In the genomic region with DNA sequence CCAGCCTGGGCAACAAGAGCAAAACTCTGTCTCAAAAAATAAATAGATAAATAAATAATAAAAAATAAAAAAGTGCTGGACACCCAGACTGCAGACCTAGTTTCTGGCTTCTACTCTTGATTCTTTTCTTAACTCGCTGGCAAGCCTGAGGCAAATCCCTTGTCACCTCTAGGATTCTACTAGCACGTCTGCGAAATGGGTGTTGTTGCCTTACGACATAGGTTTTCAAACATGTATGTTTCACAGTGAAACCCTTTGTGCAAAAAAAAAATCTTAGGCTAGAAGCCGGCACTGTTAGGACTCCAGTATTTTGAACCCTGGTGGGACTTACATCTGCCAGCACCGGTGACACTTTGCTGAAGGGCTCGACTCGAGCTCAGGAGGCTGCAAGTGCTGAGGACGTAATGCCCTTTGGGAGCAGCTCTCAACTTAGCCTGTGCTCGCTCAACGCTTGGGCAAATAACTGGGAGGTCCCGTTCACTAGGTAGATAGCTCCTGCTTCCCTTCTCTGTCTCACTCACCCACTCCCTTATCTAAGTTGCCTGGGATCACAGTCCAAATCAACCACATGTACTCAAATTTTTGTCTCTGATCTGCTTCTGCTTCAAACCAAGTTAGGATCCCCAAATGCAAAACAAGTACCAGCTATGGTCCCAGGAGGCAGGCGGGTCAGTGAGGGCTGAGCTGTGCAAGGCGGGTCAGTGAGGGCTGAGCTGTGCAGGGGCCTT, we compare ENCODE assay signal across 1 cellular context.
A peak's percentile ranks its signal among the peaks of the same experiment; 100 is the strongest.
TF ChIP-seq lines count a peak whose summit lies in the region.

No MANE protein-coding gene starts in this region.

TF ChIP-seq in HepG2, 621 proteins besides CTCF, POLR2A, EP300 and RAD21 (continued from another document and continues in another):
- TF ChIP-seq, protein P1, sequence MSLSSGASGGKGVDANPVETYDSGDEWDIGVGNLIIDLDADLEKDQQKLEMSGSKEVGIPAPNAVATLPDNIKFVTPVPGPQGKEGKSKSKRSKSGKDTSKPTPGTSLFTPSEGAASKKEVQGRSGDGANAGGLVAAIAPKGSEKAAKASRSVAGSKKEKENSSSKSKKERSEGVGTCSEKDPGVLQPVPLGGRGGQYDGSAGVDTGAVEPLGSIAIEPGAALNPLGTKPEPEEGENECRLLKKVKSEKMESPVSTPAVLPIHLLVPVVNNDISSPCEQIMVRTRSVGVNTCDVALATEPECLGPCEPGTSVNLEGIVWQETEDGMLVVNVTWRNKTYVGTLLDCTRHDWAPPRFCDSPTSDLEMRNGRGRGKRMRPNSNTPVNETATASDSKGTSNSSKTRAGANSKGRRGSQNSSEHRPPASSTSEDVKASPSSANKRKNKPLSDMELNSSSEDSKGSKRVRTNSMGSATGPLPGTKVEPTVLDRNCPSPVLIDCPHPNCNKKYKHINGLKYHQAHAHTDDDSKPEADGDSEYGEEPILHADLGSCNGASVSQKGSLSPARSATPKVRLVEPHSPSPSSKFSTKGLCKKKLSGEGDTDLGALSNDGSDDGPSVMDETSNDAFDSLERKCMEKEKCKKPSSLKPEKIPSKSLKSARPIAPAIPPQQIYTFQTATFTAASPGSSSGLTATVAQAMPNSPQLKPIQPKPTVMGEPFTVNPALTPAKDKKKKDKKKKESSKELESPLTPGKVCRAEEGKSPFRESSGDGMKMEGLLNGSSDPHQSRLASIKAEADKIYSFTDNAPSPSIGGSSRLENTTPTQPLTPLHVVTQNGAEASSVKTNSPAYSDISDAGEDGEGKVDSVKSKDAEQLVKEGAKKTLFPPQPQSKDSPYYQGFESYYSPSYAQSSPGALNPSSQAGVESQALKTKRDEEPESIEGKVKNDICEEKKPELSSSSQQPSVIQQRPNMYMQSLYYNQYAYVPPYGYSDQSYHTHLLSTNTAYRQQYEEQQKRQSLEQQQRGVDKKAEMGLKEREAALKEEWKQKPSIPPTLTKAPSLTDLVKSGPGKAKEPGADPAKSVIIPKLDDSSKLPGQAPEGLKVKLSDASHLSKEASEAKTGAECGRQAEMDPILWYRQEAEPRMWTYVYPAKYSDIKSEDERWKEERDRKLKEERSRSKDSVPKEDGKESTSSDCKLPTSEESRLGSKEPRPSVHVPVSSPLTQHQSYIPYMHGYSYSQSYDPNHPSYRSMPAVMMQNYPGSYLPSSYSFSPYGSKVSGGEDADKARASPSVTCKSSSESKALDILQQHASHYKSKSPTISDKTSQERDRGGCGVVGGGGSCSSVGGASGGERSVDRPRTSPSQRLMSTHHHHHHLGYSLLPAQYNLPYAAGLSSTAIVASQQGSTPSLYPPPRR (CRISPR knock-in tag; IDR thresholded peaks at IDR 0.05; ENCODE audit: borderline replicate concordance) = peak; percentile 55; the same call in 1 of the 2 replicates
- no peak for TF ChIP-seq ZNF17 (CRISPR knock-in tag; IDR thresholded peaks at IDR 0.05)
- peak; percentile 78; the same call in 1 of the 2 replicates for TF ChIP-seq TARDBP (CRISPR knock-in tag; IDR thresholded peaks at IDR 0.05)
- TF ChIP-seq ZNF3 (CRISPR knock-in tag; IDR thresholded peaks at IDR 0.05) = no peak
- 0 out of 2 replicates have a peak, but pooled peaks have one; percentile 14 for TF ChIP-seq ZNF350 (CRISPR knock-in tag; IDR thresholded peaks at IDR 0.05; ENCODE audit: borderline replicate concordance, low read depth)
- TF ChIP-seq KDM3A (CRISPR knock-in tag; IDR thresholded peaks at IDR 0.05; ENCODE audit: low read depth) = 0 out of 2 replicates have a peak, but pooled peaks have one; percentile 16
- TF ChIP-seq, protein P2, sequence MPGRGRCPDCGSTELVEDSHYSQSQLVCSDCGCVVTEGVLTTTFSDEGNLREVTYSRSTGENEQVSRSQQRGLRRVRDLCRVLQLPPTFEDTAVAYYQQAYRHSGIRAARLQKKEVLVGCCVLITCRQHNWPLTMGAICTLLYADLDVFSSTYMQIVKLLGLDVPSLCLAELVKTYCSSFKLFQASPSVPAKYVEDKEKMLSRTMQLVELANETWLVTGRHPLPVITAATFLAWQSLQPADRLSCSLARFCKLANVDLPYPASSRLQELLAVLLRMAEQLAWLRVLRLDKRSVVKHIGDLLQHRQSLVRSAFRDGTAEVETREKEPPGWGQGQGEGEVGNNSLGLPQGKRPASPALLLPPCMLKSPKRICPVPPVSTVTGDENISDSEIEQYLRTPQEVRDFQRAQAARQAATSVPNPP (CRISPR knock-in tag; IDR thresholded peaks at IDR 0.05) = no peak
- TF ChIP-seq U2AF1 (optimal IDR thresholded peaks at IDR 0.05; ENCODE audit: low read depth, low read length) = no peak
- TF ChIP-seq GFI1 (CRISPR knock-in tag; IDR thresholded peaks at IDR 0.05; ENCODE audit: borderline replicate concordance) = peak; percentile 16; the same call in 1 of the 2 replicates
- TF ChIP-seq, protein P3, sequence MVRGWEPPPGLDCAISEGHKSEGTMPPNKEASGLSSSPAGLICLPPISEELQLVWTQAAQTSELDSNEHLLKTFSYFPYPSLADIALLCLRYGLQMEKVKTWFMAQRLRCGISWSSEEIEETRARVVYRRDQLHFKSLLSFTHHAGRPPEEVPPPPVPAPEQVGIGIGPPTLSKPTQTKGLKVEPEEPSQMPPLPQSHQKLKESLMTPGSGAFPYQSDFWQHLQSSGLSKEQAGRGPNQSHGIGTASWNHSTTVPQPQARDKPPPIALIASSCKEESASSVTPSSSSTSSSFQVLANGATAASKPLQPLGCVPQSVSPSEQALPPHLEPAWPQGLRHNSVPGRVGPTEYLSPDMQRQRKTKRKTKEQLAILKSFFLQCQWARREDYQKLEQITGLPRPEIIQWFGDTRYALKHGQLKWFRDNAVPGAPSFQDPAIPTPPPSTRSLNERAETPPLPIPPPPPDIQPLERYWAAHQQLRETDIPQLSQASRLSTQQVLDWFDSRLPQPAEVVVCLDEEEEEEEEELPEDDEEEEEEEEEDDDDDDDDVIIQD (CRISPR knock-in tag; IDR thresholded peaks at IDR 0.05; ENCODE audit: low read depth) = peak; percentile 30; the same call in 1 of the 2 replicates
- peak; percentile 62; the same call in 1 of the 2 replicates for TF ChIP-seq TAF1 (CRISPR knock-in tag; IDR thresholded peaks at IDR 0.05)
- no peak for TF ChIP-seq KLF6 (CRISPR knock-in tag; IDR thresholded peaks at IDR 0.05)
- TF ChIP-seq, protein P4, sequence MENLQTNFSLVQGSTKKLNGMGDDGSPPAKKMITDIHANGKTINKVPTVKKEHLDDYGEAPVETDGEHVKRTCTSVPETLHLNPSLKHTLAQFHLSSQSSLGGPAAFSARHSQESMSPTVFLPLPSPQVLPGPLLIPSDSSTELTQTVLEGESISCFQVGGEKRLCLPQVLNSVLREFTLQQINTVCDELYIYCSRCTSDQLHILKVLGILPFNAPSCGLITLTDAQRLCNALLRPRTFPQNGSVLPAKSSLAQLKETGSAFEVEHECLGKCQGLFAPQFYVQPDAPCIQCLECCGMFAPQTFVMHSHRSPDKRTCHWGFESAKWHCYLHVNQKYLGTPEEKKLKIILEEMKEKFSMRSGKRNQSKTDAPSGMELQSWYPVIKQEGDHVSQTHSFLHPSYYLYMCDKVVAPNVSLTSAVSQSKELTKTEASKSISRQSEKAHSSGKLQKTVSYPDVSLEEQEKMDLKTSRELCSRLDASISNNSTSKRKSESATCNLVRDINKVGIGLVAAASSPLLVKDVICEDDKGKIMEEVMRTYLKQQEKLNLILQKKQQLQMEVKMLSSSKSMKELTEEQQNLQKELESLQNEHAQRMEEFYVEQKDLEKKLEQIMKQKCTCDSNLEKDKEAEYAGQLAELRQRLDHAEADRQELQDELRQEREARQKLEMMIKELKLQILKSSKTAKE (CRISPR knock-in tag; IDR thresholded peaks at IDR 0.05; ENCODE audit: borderline replicate concordance) = no peak
- peak; percentile 19 for TF ChIP-seq ASH2L (IDR thresholded peaks at IDR 0.05; ENCODE audit: insufficient read length, low read depth, low read length)
- TF ChIP-seq REL (CRISPR knock-in tag; conservative IDR thresholded peaks at IDR 0.05) = no peak
- TF ChIP-seq PRPF4 (IDR thresholded peaks at IDR 0.05; ENCODE audit: low read depth, low read length, poor library complexity, severe bottlenecking) = no peak
- TF ChIP-seq ZMYM2 (CRISPR knock-in tag; IDR thresholded peaks at IDR 0.05) = no peak
- TF ChIP-seq, protein P5, sequence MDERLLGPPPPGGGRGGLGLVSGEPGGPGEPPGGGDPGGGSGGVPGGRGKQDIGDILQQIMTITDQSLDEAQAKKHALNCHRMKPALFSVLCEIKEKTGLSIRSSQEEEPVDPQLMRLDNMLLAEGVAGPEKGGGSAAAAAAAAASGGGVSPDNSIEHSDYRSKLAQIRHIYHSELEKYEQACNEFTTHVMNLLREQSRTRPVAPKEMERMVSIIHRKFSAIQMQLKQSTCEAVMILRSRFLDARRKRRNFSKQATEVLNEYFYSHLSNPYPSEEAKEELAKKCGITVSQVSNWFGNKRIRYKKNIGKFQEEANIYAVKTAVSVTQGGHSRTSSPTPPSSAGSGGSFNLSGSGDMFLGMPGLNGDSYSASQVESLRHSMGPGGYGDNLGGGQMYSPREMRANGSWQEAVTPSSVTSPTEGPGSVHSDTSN (CRISPR knock-in tag; IDR thresholded peaks at IDR 0.05) = no peak
- TF ChIP-seq GATAD2A (CRISPR knock-in tag; IDR thresholded peaks at IDR 0.05) = peak; percentile 57; the same call in 1 of the 2 replicates
- TF ChIP-seq, protein P6, sequence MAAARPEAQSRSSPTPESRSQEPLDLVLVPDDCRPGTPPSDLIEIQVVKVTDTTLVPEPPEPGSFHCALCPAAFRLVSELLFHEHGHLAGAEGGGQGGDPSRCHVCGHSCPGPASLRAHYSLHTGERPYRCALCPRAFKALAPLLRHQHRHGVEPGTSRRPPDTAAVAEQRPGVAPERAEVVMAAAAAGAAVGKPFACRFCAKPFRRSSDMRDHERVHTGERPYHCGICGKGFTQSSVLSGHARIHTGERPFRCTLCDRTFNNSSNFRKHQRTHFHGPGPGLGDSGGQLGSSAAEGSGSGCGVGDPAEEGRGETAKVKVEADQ (CRISPR knock-in tag; IDR thresholded peaks at IDR 0.05; ENCODE audit: borderline replicate concordance) = peak; percentile 43; the same call in 1 of the 2 replicates
- TF ChIP-seq SALL1 (CRISPR knock-in tag; IDR thresholded peaks at IDR 0.05) = peak; percentile 79
- TF ChIP-seq, protein P7, sequence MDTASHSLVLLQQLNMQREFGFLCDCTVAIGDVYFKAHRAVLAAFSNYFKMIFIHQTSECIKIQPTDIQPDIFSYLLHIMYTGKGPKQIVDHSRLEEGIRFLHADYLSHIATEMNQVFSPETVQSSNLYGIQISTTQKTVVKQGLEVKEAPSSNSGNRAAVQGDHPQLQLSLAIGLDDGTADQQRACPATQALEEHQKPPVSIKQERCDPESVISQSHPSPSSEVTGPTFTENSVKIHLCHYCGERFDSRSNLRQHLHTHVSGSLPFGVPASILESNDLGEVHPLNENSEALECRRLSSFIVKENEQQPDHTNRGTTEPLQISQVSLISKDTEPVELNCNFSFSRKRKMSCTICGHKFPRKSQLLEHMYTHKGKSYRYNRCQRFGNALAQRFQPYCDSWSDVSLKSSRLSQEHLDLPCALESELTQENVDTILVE (CRISPR knock-in tag; IDR thresholded peaks at IDR 0.05) = no peak
- TF ChIP-seq JDP2 (CRISPR knock-in tag; IDR thresholded peaks at IDR 0.05; ENCODE audit: borderline replicate concordance) = no peak
- TF ChIP-seq HDAC6 (IDR thresholded peaks at IDR 0.05; ENCODE audit: low read depth, low read length) = no peak
- TF ChIP-seq HDAC2 (CRISPR knock-in tag; IDR thresholded peaks at IDR 0.05) = peak; percentile 40
- no peak for TF ChIP-seq SOX13 (IDR thresholded peaks at IDR 0.05)
- TF ChIP-seq SOX13 (CRISPR knock-in tag; conservative IDR thresholded peaks at IDR 0.05 in 1 of 2, IDR thresholded peaks at IDR 0.05 in 1 of 2) = peak in 1 of 2 experiments; percentile 40; a peak in 1 of 4 replicates
- TF ChIP-seq SAP130 (CRISPR knock-in tag; IDR thresholded peaks at IDR 0.05; ENCODE audit: low read depth) = peak; percentile 67
- TF ChIP-seq, protein P8, sequence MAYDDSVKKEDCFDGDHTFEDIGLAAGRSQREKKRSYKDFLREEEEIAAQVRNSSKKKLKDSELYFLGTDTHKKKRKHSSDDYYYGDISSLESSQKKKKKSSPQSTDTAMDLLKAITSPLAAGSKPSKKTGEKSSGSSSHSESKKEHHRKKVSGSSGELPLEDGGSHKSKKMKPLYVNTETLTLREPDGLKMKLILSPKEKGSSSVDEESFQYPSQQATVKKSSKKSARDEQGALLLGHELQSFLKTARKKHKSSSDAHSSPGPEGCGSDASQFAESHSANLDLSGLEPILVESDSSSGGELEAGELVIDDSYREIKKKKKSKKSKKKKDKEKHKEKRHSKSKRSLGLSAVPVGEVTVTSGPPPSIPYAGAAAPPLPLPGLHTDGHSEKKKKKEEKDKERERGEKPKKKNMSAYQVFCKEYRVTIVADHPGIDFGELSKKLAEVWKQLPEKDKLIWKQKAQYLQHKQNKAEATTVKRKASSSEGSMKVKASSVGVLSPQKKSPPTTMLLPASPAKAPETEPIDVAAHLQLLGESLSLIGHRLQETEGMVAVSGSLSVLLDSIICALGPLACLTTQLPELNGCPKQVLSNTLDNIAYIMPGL (CRISPR knock-in tag; IDR thresholded peaks at IDR 0.05; ENCODE audit: borderline replicate concordance in 1 of 2, low read depth in 1 of 2) = no peak
- peak; percentile 85 for TF ChIP-seq HNF4A (CRISPR knock-in tag; IDR thresholded peaks at IDR 0.05)
- TF ChIP-seq EED (CRISPR knock-in tag; IDR thresholded peaks at IDR 0.05) = no peak
